In the genomic region with DNA sequence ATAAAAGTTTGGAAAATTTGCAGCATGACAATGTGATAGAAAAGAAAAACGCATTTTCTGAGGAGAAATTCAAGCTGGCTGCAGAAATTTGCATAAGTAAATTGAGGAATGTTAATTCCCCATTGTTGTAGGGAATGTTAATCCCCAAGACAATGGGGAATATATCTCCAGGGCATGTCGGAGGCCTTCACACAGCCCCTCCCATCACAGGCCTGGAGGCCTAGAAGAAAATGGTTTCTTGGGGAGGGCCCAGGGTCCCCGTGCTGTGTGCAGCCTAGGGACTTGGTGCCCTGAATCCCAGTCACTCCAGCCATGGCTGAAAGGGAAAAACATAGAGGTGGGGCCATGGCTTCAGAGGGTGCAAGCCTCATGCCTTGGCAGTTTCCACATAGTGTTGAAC, we compare ENCODE assay signal across 17 cellular contexts.
DNase-seq lines count a peak whose midpoint lies in the region; ATAC-seq, FAIRE-seq and TF ChIP-seq lines count a peak whose summit lies in the region.
"Had no signal": no experiment of that assay in that cellular context is flagged by ENCODE, and none has a peak within 500 bp of the region (broad histone marks: within the 10 kb centered on the region; RNA-seq: fewer than 3 reads in every experiment).

No MANE protein-coding gene starts in this region.

- no peak overlapping the region for H2BK20ac ChIP-seq in H1 (ENCODE audit: low read length)

- no peak overlapping the region for H3K23ac ChIP-seq in H1 (ENCODE audit: insufficient read length)

- H3K79me2 ChIP-seq in GM23338 (replicated peaks; ENCODE audit: insufficient read depth) (no peaks in the 10 kb centered on the region), H1 (ENCODE audit: control insufficient read depth in 1 of 2, insufficient read depth in 2 of 2, low read length in 2 of 2) (no peaks in the 10 kb centered on the region), neural progenitor cell (ENCODE audit: low read depth) (no peaks in the 10 kb centered on the region), smooth muscle cell (ENCODE audit: low read depth) (no peaks in the 10 kb centered on the region)

- H3K4me1 ChIP-seq in GM23338 (ENCODE audit: insufficient read depth) = no peaks in the 10 kb centered on the region
- no peaks in the 10 kb centered on the region for H3K4me1 ChIP-seq in HUES6 (ENCODE audit: control insufficient read depth, insufficient read depth, low read length)
- H3K4me1 ChIP-seq in H1 (replicated peaks in 1 of 4; ENCODE audit: control insufficient read depth in 3 of 4, insufficient read depth in 4 of 4, low read length in 3 of 4) = no peaks in the 10 kb centered on the region
- H3K4me1 ChIP-seq in neural progenitor cell = no peaks in the 10 kb centered on the region
- H3K4me1 ChIP-seq in smooth muscle cell (ENCODE audit: low read depth) = no peaks in the 10 kb centered on the region

- H4K8ac ChIP-seq in H1 (ENCODE audit: extremely low read depth, insufficient read depth, low read length) = no peak overlapping the region

- H2BK120ac ChIP-seq in H1 (replicated peaks; ENCODE audit: low read depth, low read length) = no peak overlapping the region

- TF ChIP-seq CTCF in GM23338 (conservative IDR thresholded peaks at IDR 0.05; ENCODE audit: low read depth in 2 of 2) = no peak
- TF ChIP-seq CTCF in H1 (IDR thresholded peaks at IDR 0.05; ENCODE audit: control extremely low read depth in 1 of 3, insufficient read depth in 1 of 3, low read depth in 1 of 3, low read length in 3 of 3) = no peak
- TF ChIP-seq CTCF in neural progenitor cell (IDR thresholded peaks at IDR 0.05) = no peak
- no peak for TF ChIP-seq CTCF in HFFc6 (IDR thresholded peaks at IDR 0.05)
- no peak for TF ChIP-seq CTCF in smooth muscle cell (IDR thresholded peaks at IDR 0.05; ENCODE audit: borderline replicate concordance, insufficient read depth, poor library complexity, severe bottlenecking)

- CTCF ChIA-PET in H1 (lab: Charles Lee; ENCODE audit: partially characterized antibody) = no interaction called here

- H3K23me2 ChIP-seq in H1 (ENCODE audit: low read depth, low read length) = no peaks in the 10 kb centered on the region

- DNase-seq in GM23338 (ENCODE audit: low spot score) (peak; percentile 65), H1 (ENCODE audit: low read depth in 1 of 2, low spot score in 2 of 2) (no peak), neural progenitor cell (ENCODE audit: low spot score) (peak; percentile 72), COLO829 (ENCODE audit: low spot score) (no peak), HFFc6 (no peak), smooth muscle cell (lab: John Stamatoyannopoulos, UW; ENCODE audit: unreplicated experiment) (no peak)
- DNase-seq: AML-193; CD4-positive, alpha-beta T cell; DMS153; DMS79 treated with DMSO at 0.1 percent for 48 hours; IMR-90 had no signal

- H3K9me3 ChIP-seq in HUES6 (ENCODE audit: control insufficient read depth, insufficient read depth, low read depth, low read length) (peaks cover 37% of the 10 kb centered on the region), H1 (ENCODE audit: insufficient read depth in 2 of 2, low read depth in 1 of 2, low read length in 1 of 2) (peaks cover 14 to 25% of the 10 kb centered on the region in 2 experiments; a peak in 3 of 4 replicates), neural progenitor cell (ENCODE audit: low read depth) (peaks cover 25% of the 10 kb centered on the region), smooth muscle cell (replicated peaks; ENCODE audit: low read depth) (peaks cover 12% of the 10 kb centered on the region)

- WGBS in H1 (ENCODE audit: extremely low coverage in 1 of 2, insufficient coverage in 1 of 2, insufficient read length in 1 of 2, insufficient replicate concordance in 2 of 2, low coverage in 1 of 2, low lambda C conversion rate in 2 of 2, missing lambda C conversion rate in 1 of 2), 2 experiments = 81% methylated on average over 3 of the region's 3 CpGs; no CpG with 5 or more reads in 1 of the 2 experiments
- WGBS in smooth muscle cell (ENCODE audit: low lambda C conversion rate) = 84% methylated on average over 3 of the region's 3 CpGs

- H3K9ac ChIP-seq in HUES6 (ENCODE audit: low read length) (no peak overlapping the region), H1 (replicated peaks in 1 of 4; ENCODE audit: extremely low read depth in 1 of 4, low read depth in 3 of 4, low read length in 3 of 4) (no peak overlapping the region), neural progenitor cell (no peak overlapping the region), smooth muscle cell (ENCODE audit: low read depth) (no peak overlapping the region)

- no peak for TF ChIP-seq EP300 in H1 (IDR thresholded peaks at IDR 0.05; ENCODE audit: borderline replicate concordance in 1 of 2, low read depth in 2 of 2, low read length in 2 of 2)

- peaks cover 5% of the 10 kb centered on the region; the same call in 1 of the 2 replicates for H3K9me2 ChIP-seq in GM23338 (ENCODE audit: insufficient read depth)

- H4K5ac ChIP-seq in H1 (ENCODE audit: insufficient read length, low read depth, low read length) = no peak overlapping the region

- H3K27ac ChIP-seq in GM23338 (ENCODE audit: low read depth) = no peak overlapping the region
- 0 out of 2 replicates have a peak overlapping the region, but pooled peaks have one; percentile 53 for H3K27ac ChIP-seq in HUES6 (ENCODE audit: low read depth, low read length)
- H3K27ac ChIP-seq in H1 (ENCODE audit: low read depth, low read length) = no peak overlapping the region
- H3K27ac ChIP-seq in neural progenitor cell = no peak overlapping the region
- H3K27ac ChIP-seq in smooth muscle cell (ENCODE audit: low read depth) = no peak overlapping the region
- H3K27ac ChIP-seq: C4-2B had no signal

- H3K27me3 ChIP-seq in GM23338 (ENCODE audit: insufficient read depth) (no peaks in the 10 kb centered on the region), HUES6 (ENCODE audit: control insufficient read depth, insufficient read depth, low read length) (no peaks in the 10 kb centered on the region), H1 (replicated peaks in 1 of 4; ENCODE audit: control insufficient read depth in 3 of 4, extremely low read depth in 1 of 4, insufficient read depth in 3 of 4, low read length in 3 of 4) (no peaks in the 10 kb centered on the region), neural progenitor cell (no peaks in the 10 kb centered on the region), smooth muscle cell (ENCODE audit: low read depth) (no peaks in the 10 kb centered on the region)

- H3K4me2 ChIP-seq in GM23338 (no peak overlapping the region), H1 (ENCODE audit: insufficient read depth in 1 of 2, low read depth in 2 of 2, low read length in 2 of 2) (no peak overlapping the region), neural progenitor cell (no peak overlapping the region), smooth muscle cell (no peak overlapping the region)

- TF ChIP-seq POLR2A in H1 (IDR thresholded peaks at IDR 0.05; ENCODE audit: control extremely low read depth in 1 of 2, low read depth in 2 of 2, low read length in 2 of 2) = no peak

- H3K27me3 Mint-ChIP-seq in GM23338 (ENCODE audit: insufficient read depth, low read depth, poor library complexity) = peaks cover 2% of the 10 kb centered on the region
- peaks cover 6% of the 10 kb centered on the region for H3K27me3 Mint-ChIP-seq in neural progenitor cell (ENCODE audit: insufficient read depth, low read depth)
- no peaks in the 10 kb centered on the region for H3K27me3 Mint-ChIP-seq in HFFc6 (ENCODE audit: insufficient read depth)
- H3K27me3 Mint-ChIP-seq: CD4-positive, alpha-beta T cell had no signal

- H3F3A ChIP-seq in GM23338 (replicated peaks; ENCODE audit: low read depth) (no peaks in the 10 kb centered on the region), neural progenitor cell (ENCODE audit: low read depth) (peaks cover 6% of the 10 kb centered on the region), smooth muscle cell (ENCODE audit: low read depth) (no peaks in the 10 kb centered on the region)

- H3K36me3 ChIP-seq in GM23338 (ENCODE audit: insufficient read depth) (peaks cover 26% of the 10 kb centered on the region), HUES6 (ENCODE audit: control insufficient read depth, insufficient read depth, low read length) (no peaks in the 10 kb centered on the region), H1 (ENCODE audit: control insufficient read depth in 2 of 4, insufficient read depth in 4 of 4, low read length in 3 of 4) (no peaks in the 10 kb centered on the region; a peak in 2 of 8 replicates), neural progenitor cell (peaks cover 15% of the 10 kb centered on the region), smooth muscle cell (ENCODE audit: low read depth) (peaks cover 14% of the 10 kb centered on the region)

- H3K27ac Mint-ChIP-seq in GM23338 (no peak overlapping the region), neural progenitor cell (no peak overlapping the region), HFFc6 (no peak overlapping the region)
- H3K27ac Mint-ChIP-seq: CD4-positive, alpha-beta T cell had no signal

- H3K4me3 Mint-ChIP-seq in GM23338 (no peak overlapping the region), neural progenitor cell (no peak overlapping the region), HFFc6 (no peak overlapping the region)
- H3K4me3 Mint-ChIP-seq: CD4-positive, alpha-beta T cell had no signal

- H3K9me3 Mint-ChIP-seq in GM23338 = peaks cover 59% of the 10 kb centered on the region
- peaks cover 36% of the 10 kb centered on the region for H3K9me3 Mint-ChIP-seq in neural progenitor cell
- peaks cover 28% of the 10 kb centered on the region for H3K9me3 Mint-ChIP-seq in HFFc6

- no peaks in the 10 kb centered on the region for H4K20me1 ChIP-seq in GM23338 (replicated peaks; ENCODE audit: insufficient read depth)
- no peaks in the 10 kb centered on the region for H4K20me1 ChIP-seq in H1 (replicated peaks in 1 of 2; ENCODE audit: control insufficient read depth in 1 of 2, insufficient read depth in 2 of 2, low read length in 2 of 2)
- H4K20me1 ChIP-seq in neural progenitor cell (ENCODE audit: low read depth) = no peaks in the 10 kb centered on the region
- H4K20me1 ChIP-seq in smooth muscle cell (ENCODE audit: low read depth) = no peaks in the 10 kb centered on the region

- H3K14ac ChIP-seq in H1 (ENCODE audit: insufficient read length) = no peak overlapping the region

- H3K4me3 ChIP-seq in GM23338 (no peak overlapping the region), HUES6 (ENCODE audit: low read depth, low read length) (no peak overlapping the region), H1 (ENCODE audit: extremely low read depth in 1 of 4, insufficient read depth in 2 of 4, low read depth in 3 of 4, low read length in 4 of 4) (no peak overlapping the region), neural progenitor cell (no peak overlapping the region), smooth muscle cell (no peak overlapping the region)
- H3K4me3 ChIP-seq: GM12878, K562 had no signal

- H2BK5ac ChIP-seq in H1 (ENCODE audit: low read depth, low read length) = no peak overlapping the region

- no peak overlapping the region for H3K56ac ChIP-seq in H1 (replicated peaks; ENCODE audit: insufficient read length, low read depth, low read length)

- H3K79me1 ChIP-seq in H1 (ENCODE audit: low read depth, low read length) = no peaks in the 10 kb centered on the region

- H2BK15ac ChIP-seq in H1 (ENCODE audit: low read length) = no peak overlapping the region

- TF ChIP-seq RAD21 in H1 (IDR thresholded peaks at IDR 0.05 in 1 of 2, conservative IDR thresholded peaks at IDR 0.05 in 1 of 2; ENCODE audit: low read depth in 2 of 2, low read length in 2 of 2) = no peak

- FAIRE-seq in H1 (lab: Jason Lieb, UNC) = no peak
- FAIRE-seq: A204.1, GM12878, K562 had no signal

- H2AFZ ChIP-seq in GM23338 = no peak overlapping the region
- H2AFZ ChIP-seq in H1 (ENCODE audit: low read length) = no peak overlapping the region
- no peak overlapping the region for H2AFZ ChIP-seq in neural progenitor cell (replicated peaks)
- no peak overlapping the region for H2AFZ ChIP-seq in smooth muscle cell (ENCODE audit: low read depth)

- peaks cover 48% of the 10 kb centered on the region for H3K36me3 Mint-ChIP-seq in GM23338 (ENCODE audit: low read depth)
- H3K36me3 Mint-ChIP-seq in neural progenitor cell = peaks cover 44% of the 10 kb centered on the region
- H3K36me3 Mint-ChIP-seq in HFFc6 (ENCODE audit: low read depth) = peaks cover 38% of the 10 kb centered on the region

- H3K18ac ChIP-seq in H1 (ENCODE audit: extremely low read depth, low read length) = no peak overlapping the region

- ATAC-seq in GM23338 = peak; percentile 87
- ATAC-seq: GM12878, HCT116, K562 had no signal

- no peak overlapping the region for H2BK12ac ChIP-seq in H1 (ENCODE audit: low read depth, low read length)

- no peak overlapping the region for H3K4ac ChIP-seq in H1 (replicated peaks; ENCODE audit: insufficient read length, low read depth, low read length)

- POLR2A ChIA-PET in H1 (lab: Charles Lee; ENCODE audit: partially characterized antibody) = no interaction called here

- H3K4me1 Mint-ChIP-seq in GM23338 (no peaks in the 10 kb centered on the region), neural progenitor cell (peaks cover 3% of the 10 kb centered on the region), HFFc6 (ENCODE audit: low read depth) (no peaks in the 10 kb centered on the region)

- H2AK5ac ChIP-seq in H1 (ENCODE audit: low read depth, low read length) = no peak overlapping the region

- H4K91ac ChIP-seq in H1 (replicated peaks; ENCODE audit: insufficient read length, low read length) = no peak overlapping the region

Comparison
In these comparisons a context has a peak if more than half of its experiments do, and no peak if none do; other contexts are left out.
1. DNase-seq: peak in GM23338 (single experiment) and neural progenitor cell (single experiment); none in H1 (0 of 2), COLO829 (single experiment), HFFc6 (single experiment) and smooth muscle cell (single experiment).